In the genomic region with DNA sequence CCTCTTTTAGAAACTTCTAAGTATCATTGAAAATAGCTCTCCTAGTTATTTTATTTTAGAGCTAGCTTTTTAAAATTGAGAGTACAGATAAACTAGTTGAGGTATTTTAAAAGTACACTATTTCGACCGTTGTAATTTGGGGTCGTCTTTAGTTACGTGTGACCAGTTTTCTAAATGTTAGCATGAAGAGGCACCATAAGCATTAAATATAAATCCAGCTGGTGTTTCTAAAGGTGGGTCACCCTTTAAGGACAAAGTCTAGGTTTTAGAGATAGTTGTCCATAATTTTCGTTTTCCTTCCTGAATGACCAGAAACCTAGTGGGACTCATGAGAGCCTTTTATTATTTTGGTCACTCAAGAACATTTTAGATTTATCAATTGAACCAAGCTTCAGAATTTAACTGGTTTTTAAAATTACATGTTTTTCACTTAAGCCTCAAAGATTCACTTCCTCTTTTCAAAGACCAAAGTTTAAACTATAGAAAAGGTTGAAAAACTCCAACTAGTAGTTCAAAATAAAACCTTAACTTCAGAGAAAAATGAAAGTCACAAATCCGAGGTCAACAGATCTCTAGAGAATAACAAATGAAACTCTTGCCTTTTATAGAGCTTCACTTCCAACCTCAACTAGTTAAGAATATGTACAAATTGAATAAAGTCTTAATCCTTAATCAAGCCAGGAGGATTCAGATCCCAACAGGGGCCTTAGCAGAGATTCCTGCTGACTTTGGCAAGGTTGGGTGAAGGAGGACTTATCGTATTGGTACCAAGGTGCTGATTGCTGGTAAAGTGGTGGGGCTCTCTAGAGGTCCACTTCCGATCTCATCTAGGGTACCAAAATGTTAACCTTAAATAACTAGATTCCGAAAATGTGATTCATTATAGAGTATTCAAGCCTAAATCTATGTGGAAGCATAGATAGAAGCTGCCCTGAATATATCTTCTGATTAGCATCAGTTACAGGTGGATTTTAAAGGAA, we compare ENCODE assay signal across 10 cellular contexts. TPM values are rescaled to one million over a fixed set of nuclear protein-coding genes. Genes with fewer than 3 reads are reported as not detected.
A peak's percentile ranks its signal among the peaks of the same experiment; 100 is the strongest.
DNase-seq lines count a peak whose midpoint lies in the region; ATAC-seq and TF ChIP-seq lines count a peak whose summit lies in the region.
"Had no signal": no experiment of that assay in that cellular context is flagged by ENCODE, and none has a peak within 500 bp of the region (broad histone marks: within the 10 kb centered on the region; RNA-seq: fewer than 3 reads in every experiment).

No MANE protein-coding gene starts in this region.

- H3K27me3 ChIP-seq in left ventricle myocardium inferior (ENCODE audit: low read depth) (no peaks in the 10 kb centered on the region), colonic mucosa (no peaks in the 10 kb centered on the region), uterus (no peaks in the 10 kb centered on the region), H7 (ENCODE audit: control insufficient read depth, insufficient read depth, low read length) (no peaks in the 10 kb centered on the region)
- H3K27me3 ChIP-seq: cardiac muscle cell, right lobe of liver had no signal

- H3K36me3 ChIP-seq in left ventricle myocardium inferior (peaks cover 31% of the 10 kb centered on the region), colonic mucosa (no peaks in the 10 kb centered on the region), uterus (no peaks in the 10 kb centered on the region), H7 (replicated peaks; ENCODE audit: control insufficient read depth, insufficient read depth, low read length) (no peaks in the 10 kb centered on the region)
- H3K36me3 ChIP-seq: right lobe of liver had no signal

- H3K4me1 ChIP-seq in left ventricle myocardium inferior (peaks cover 55% of the 10 kb centered on the region), colonic mucosa (no peaks in the 10 kb centered on the region), uterus (no peaks in the 10 kb centered on the region)
- H3K4me1 ChIP-seq: right lobe of liver had no signal

- no peak for TF ChIP-seq POLR2A in uterus (IDR thresholded peaks at IDR 0.05)

- ATAC-seq in Right ventricle myocardium inferior (no peak), HG03378 (IDR thresholded peaks at IDR 0.05; ENCODE audit: unreplicated experiment) (peak; percentile 65)

- H3K9ac ChIP-seq in colonic mucosa (ENCODE audit: low read depth in 2 of 2, low read length in 2 of 2): no peak overlapping the region

- intact Hi-C loops in left ventricle myocardium inferior (cut with micrococcal nuclease): no loop called here
- intact Hi-C loops in Right ventricle myocardium inferior (cut with DNase I): loop anchor here (2.0 kb wide), 1 partner anchor 33 kb away; the partner anchor contains the start of genes ITFG1 and PHKB
- intact Hi-C loops in colonic mucosa (cut with DNase I): no loop called here
- intact Hi-C loops in uterus (cut with DNase I; ENCODE audit: low total_unique reads): no loop called here

- H3K27ac ChIP-seq in left ventricle myocardium inferior (replicated peaks): peak overlapping the region; percentile 86
- H3K27ac ChIP-seq in colonic mucosa: peak overlapping the region; percentile 46
- peak overlapping the region; percentile 49 to 90 for H3K27ac ChIP-seq in uterus
- H3K27ac ChIP-seq: cardiac muscle cell had no signal

- TF ChIP-seq CTCF in left ventricle myocardium inferior (IDR thresholded peaks at IDR 0.05; ENCODE audit: borderline replicate concordance) (no peak), colonic mucosa (IDR thresholded peaks at IDR 0.05) (no peak), uterus (IDR thresholded peaks at IDR 0.05) (no peak)

- peaks cover 31% of the 10 kb centered on the region for H3K9me3 ChIP-seq in left ventricle myocardium inferior (replicated peaks)
- peaks cover 4% of the 10 kb centered on the region for H3K9me3 ChIP-seq in colonic mucosa
- peaks cover 0 to 17% of the 10 kb centered on the region in 2 donors for H3K9me3 ChIP-seq in uterus

- DNase-seq in left ventricle myocardium inferior: no peak
- no peak for DNase-seq in Right ventricle myocardium inferior (ENCODE audit: missing footprints)
- DNase-seq in colonic mucosa: no peak
- DNase-seq in uterus: no peak
- no peak for DNase-seq in amygdala (lab: John Stamatoyannopoulos, UW)
- DNase-seq in activated CD4-positive, alpha-beta T cell treated with anti-CD3 and anti-CD28 coated beads, Interleukin-2, amount 50 U/mL, for 48 hours: no peak
- DNase-seq in H7: no peak

- H3K4me3 ChIP-seq in left ventricle myocardium inferior: peak overlapping the region; percentile 50
- H3K4me3 ChIP-seq in colonic mucosa: no peak overlapping the region
- H3K4me3 ChIP-seq in uterus: no peak overlapping the region
- H3K4me3 ChIP-seq in H7 (ENCODE audit: insufficient read depth, low read depth, low read length): no peak overlapping the region
- H3K4me3 ChIP-seq: cardiac muscle cell, right lobe of liver had no signal

RNA-seq across cellular contexts. Expression of gene PHKB, which starts 32.5 kb away (rescaled TPM):
- total RNA-seq in left ventricle myocardium inferior: 63.2 TPM
- 72.8 TPM for total RNA-seq in Right ventricle myocardium inferior
- 10 to 100 TPM; 74.9 to 80.6 TPM for total RNA-seq in colonic mucosa
- 100 to 1,000 TPM in 2 of 4 donors, 10 to 100 TPM in 2; 62.0 to 164 (median 111) TPM for total RNA-seq in uterus
- 27.5 and 38.5 TPM in 2 replicates for total RNA-seq in H7 (2014; rRNA removed; shearing (Covaris generic))

RNA-seq across cellular contexts. Expression of gene ITFG1, which starts 32.8 kb away (rescaled TPM):
- total RNA-seq in left ventricle myocardium inferior: 71.3 TPM
- 58.4 TPM for total RNA-seq in Right ventricle myocardium inferior
- total RNA-seq in colonic mucosa: 10 to 100 TPM; 45.9 to 92.0 TPM
- 10 to 100 TPM; 47.5 to 97.5 (median 67.2) TPM for total RNA-seq in uterus
- 28.1 and 37.6 TPM in 2 replicates for total RNA-seq in H7 (2014; rRNA removed; shearing (Covaris generic))
